ENCODE assay signal across 30 cellular contexts in genomic region chr17:17516941-17517720, GRCh38. TPM values are rescaled to one million over a fixed set of nuclear protein-coding genes. Genes with fewer than 3 reads are reported as not detected.
DNase-seq lines count a peak whose midpoint lies in the region; ATAC-seq and TF ChIP-seq lines count a peak whose summit lies in the region.
"Had no signal": no experiment of that assay in that cellular context is flagged by ENCODE, and none has a peak within 500 bp of the region (broad histone marks: within the 10 kb centered on the region; RNA-seq: fewer than 3 reads in every experiment).

No MANE protein-coding gene starts in this region.

- H3K4me1 Mint-ChIP-seq in CD14-positive monocyte, result no peaks in the 10 kb centered on the region

- no peak overlapping the region for H4K91ac ChIP-seq in neuronal stem cell (ENCODE audit: low read depth, low read length, poor library complexity)

- H3K9me3 ChIP-seq in HEK293 (ENCODE audit: control insufficient read depth, insufficient read depth, low read depth, low read length) (no peaks in the 10 kb centered on the region), endocrine pancreas (ENCODE audit: control insufficient read depth, low read length) (no peaks in the 10 kb centered on the region), neuronal stem cell (replicated peaks in 1 of 2; ENCODE audit: control insufficient read depth in 2 of 2, insufficient read depth in 1 of 2, low read depth in 1 of 2, low read length in 2 of 2) (no peaks in the 10 kb centered on the region), suprapubic skin (no peaks in the 10 kb centered on the region)
- H3K9me3 ChIP-seq: HAP-1, lower lobe of right lung, SJCRH30 had no signal

- TF ChIP-seq POLR2A in suprapubic skin (IDR thresholded peaks at IDR 0.05), result no peak

- no peaks in the 10 kb centered on the region for H3K9me3 Mint-ChIP-seq in CD14-positive monocyte
- H3K9me3 Mint-ChIP-seq: activated naive CD8-positive, alpha-beta T cell treated with anti-CD3 and anti-CD28 coated beads for 36 hours; natural killer cell treated with Interleukin-12 subunit alpha and Interleukin-12 subunit beta and Interleukin-15 and Interleukin-18, amount 100 ng/mL, for 72 hours had no signal

- H3K27ac ChIP-seq in HEK293 (ENCODE audit: extremely low read depth, low read depth, low read length) (no peak overlapping the region), neuronal stem cell (replicated peaks; ENCODE audit: low read length) (no peak overlapping the region), suprapubic skin (no peak overlapping the region)
- H3K27ac ChIP-seq: coronary artery, lower lobe of right lung, VCaP had no signal

- DNase-seq in CD14-positive monocyte (ENCODE audit: low spot score) (peak; percentile 29), neuronal stem cell (ENCODE audit: low spot score) (no peak), D341Med (ENCODE audit: low spot score) (no peak), suprapubic skin (ENCODE audit: low spot score in 2 of 2) (no peak), NCI-H526 (lab: John Stamatoyannopoulos, UW) (no peak)
- DNase-seq: activated CD4-positive, alpha-beta T cell treated with anti-CD3 and anti-CD28 coated beads for 48 hours; activated gamma-delta T cell; activated naive CD8-positive, alpha-beta T cell treated with anti-CD3 and anti-CD28 coated beads for 36 hours; activated T-cell treated with anti-CD3 and anti-CD28 coated beads, Interleukin-2, amount 50 U/mL, for 1 hour; anterior cingulate cortex; Calu3; DMS79 treated with DMSO at 0.1 percent for 48 hours; effector memory CD4-positive, alpha-beta T cell; erythroblast; GDM1; Kasumi-1; lower lobe of right lung; NCI-H446 treated with DMSO at 0.1 percent for 48 hours; SJCRH30; small intestine; stimulated activated naive CD4-positive, alpha-beta T cell; T-helper 9 cell had no signal

- H3K14ac ChIP-seq in neuronal stem cell (ENCODE audit: low read length), result peak overlapping the region; percentile 57

- H3K4me1 ChIP-seq in HEK293 (ENCODE audit: control insufficient read depth, insufficient read depth, low read length) (no peaks in the 10 kb centered on the region), endocrine pancreas (ENCODE audit: control insufficient read depth, insufficient read depth, low read length) (no peaks in the 10 kb centered on the region), neuronal stem cell (ENCODE audit: control insufficient read depth in 2 of 2, insufficient read depth in 1 of 2, low read depth in 1 of 2, low read length in 2 of 2) (peaks cover 3 to 14% of the 10 kb centered on the region in 2 donors), suprapubic skin (peaks cover 6% of the 10 kb centered on the region)
- H3K4me1 ChIP-seq: HAP-1, lower lobe of right lung had no signal

- intact Hi-C loops in CD14-positive monocyte (cut with micrococcal nuclease), result no loop called here

- peaks cover 0 to 4% of the 10 kb centered on the region in 2 donors for H3K36me3 Mint-ChIP-seq in CD14-positive monocyte
- H3K36me3 Mint-ChIP-seq: activated naive CD8-positive, alpha-beta T cell treated with anti-CD3 and anti-CD28 coated beads for 36 hours; natural killer cell treated with Interleukin-12 subunit alpha and Interleukin-12 subunit beta and Interleukin-15 and Interleukin-18, amount 100 ng/mL, for 72 hours had no signal

- H2BK120ac ChIP-seq in neuronal stem cell (ENCODE audit: low read depth, low read length), result no peak overlapping the region

- ATAC-seq in HG03460 (IDR thresholded peaks at IDR 0.05; ENCODE audit: unreplicated experiment), result no peak
- ATAC-seq: HepG2; lower lobe of right lung; natural killer cell treated with Interleukin-12 subunit alpha and Interleukin-12 subunit beta and Interleukin-15 and Interleukin-18, amount 100 ng/mL, for 72 hours had no signal

- peak overlapping the region; percentile 14 for H2AK5ac ChIP-seq in neuronal stem cell (ENCODE audit: low read depth, low read length)

- peak overlapping the region in 1 of 7 donors; percentile 66 for H3K27ac Mint-ChIP-seq in CD14-positive monocyte
- H3K27ac Mint-ChIP-seq: activated naive CD8-positive, alpha-beta T cell treated with anti-CD3 and anti-CD28 coated beads for 36 hours; natural killer cell treated with Interleukin-12 subunit alpha and Interleukin-12 subunit beta and Interleukin-15 and Interleukin-18, amount 100 ng/mL, for 72 hours had no signal

- H3K36me3 ChIP-seq in HEK293 (ENCODE audit: control insufficient read depth in 2 of 2, insufficient read depth in 1 of 2, low read length in 2 of 2) (no peaks in the 10 kb centered on the region), endocrine pancreas (ENCODE audit: control insufficient read depth, insufficient read depth, low read length) (no peaks in the 10 kb centered on the region), neuronal stem cell (replicated peaks in 1 of 2; ENCODE audit: control insufficient read depth in 2 of 2, insufficient read depth in 2 of 2, low read length in 2 of 2) (no peaks in the 10 kb centered on the region), suprapubic skin (peaks cover 13% of the 10 kb centered on the region)
- H3K36me3 ChIP-seq: HAP-1, SJCRH30 had no signal

- H3K9ac ChIP-seq in endocrine pancreas (ENCODE audit: control insufficient read depth, insufficient read depth, low read length), result peak overlapping the region; percentile 63
- no peak overlapping the region for H3K9ac ChIP-seq in neuronal stem cell (ENCODE audit: low read depth, low read length, poor library complexity)

- H3K4me2 ChIP-seq in neuronal stem cell (ENCODE audit: insufficient read depth, low read length, poor library complexity, severe bottlenecking), result no peak overlapping the region

- H2AFZ ChIP-seq in neuronal stem cell (ENCODE audit: low read length), result no peak overlapping the region

- H2BK5ac ChIP-seq in neuronal stem cell (ENCODE audit: low read length), result no peak overlapping the region

- H3K27me3 Mint-ChIP-seq in CD14-positive monocyte (ENCODE audit: low read depth in 3 of 3), result no peaks in the 10 kb centered on the region
- H3K27me3 Mint-ChIP-seq: activated naive CD8-positive, alpha-beta T cell treated with anti-CD3 and anti-CD28 coated beads for 36 hours; natural killer cell treated with Interleukin-12 subunit alpha and Interleukin-12 subunit beta and Interleukin-15 and Interleukin-18, amount 100 ng/mL, for 72 hours had no signal

- H3K4me3 Mint-ChIP-seq in CD14-positive monocyte, result no peak overlapping the region
- H3K4me3 Mint-ChIP-seq: activated naive CD8-positive, alpha-beta T cell treated with anti-CD3 and anti-CD28 coated beads for 36 hours; natural killer cell treated with Interleukin-12 subunit alpha and Interleukin-12 subunit beta and Interleukin-15 and Interleukin-18, amount 100 ng/mL, for 72 hours had no signal

- no peak overlapping the region for H4K8ac ChIP-seq in neuronal stem cell (ENCODE audit: low read depth, low read length)

- no peak overlapping the region for H2BK15ac ChIP-seq in neuronal stem cell (ENCODE audit: low read length)

- H3K23ac ChIP-seq in neuronal stem cell (ENCODE audit: low read depth, low read length, poor library complexity), result no peak overlapping the region

- TF ChIP-seq CTCF in CD14-positive monocyte (IDR thresholded peaks at IDR 0.05), result no peak
- TF ChIP-seq CTCF in HEK293 (tag by site-specific recombination; IDR thresholded peaks at IDR 0.05), result no peak
- no peak for TF ChIP-seq CTCF in suprapubic skin (IDR thresholded peaks at IDR 0.05)

- no peak overlapping the region for H3K4me3 ChIP-seq in HEK293 (ENCODE audit: low read depth, low read length)
- no peak overlapping the region for H3K4me3 ChIP-seq in endocrine pancreas (ENCODE audit: control insufficient read depth, insufficient read depth, low read length)
- H3K4me3 ChIP-seq in neuronal stem cell (ENCODE audit: low read length in 2 of 2), result no peak overlapping the region
- H3K4me3 ChIP-seq in suprapubic skin, result no peak overlapping the region
- H3K4me3 ChIP-seq: coronary artery, HAP-1, lower lobe of right lung, SJCRH30 had no signal

- H3K79me1 ChIP-seq in neuronal stem cell (ENCODE audit: low read depth, low read length), result no peaks in the 10 kb centered on the region

- no peak for TF ChIP-seq EP300 in suprapubic skin (IDR thresholded peaks at IDR 0.05)

- POLR2A ChIA-PET in HEK293 (lab: Yijun Ruan, JAX), result no interaction called here

- H2BK12ac ChIP-seq in neuronal stem cell (ENCODE audit: low read length), result no peak overlapping the region

- CTCF ChIA-PET in HEK293 (lab: Yijun Ruan, JAX), result interaction anchor here (0.6 to 2.0 kb wide), 4 partner anchors 20 to 200 kb away, joined by 3 to 12 read pairs (median 4); partner anchors contain the start of gene RASD1

- H3K27me3 ChIP-seq in endocrine pancreas (ENCODE audit: control insufficient read depth, insufficient read depth, low read length), result no peaks in the 10 kb centered on the region
- H3K27me3 ChIP-seq in neuronal stem cell (ENCODE audit: control insufficient read depth in 3 of 3, insufficient read depth in 3 of 3, low read depth in 1 of 3, low read length in 3 of 3), result no peaks in the 10 kb centered on the region
- H3K27me3 ChIP-seq in suprapubic skin, result no peaks in the 10 kb centered on the region
- H3K27me3 ChIP-seq: SJCRH30 had no signal

- no CpG with 5 or more reads among the region's 14 CpGs for WGBS in neuronal stem cell (ENCODE audit: extremely low coverage in 2 of 2, insufficient read length in 2 of 2, insufficient replicate concordance in 1 of 2), 2 donors
- 92% methylated on average over 13 of the region's 14 CpGs for WGBS in suprapubic skin

- H3K4ac ChIP-seq in neuronal stem cell (ENCODE audit: low read length), result no peak overlapping the region

- H3K18ac ChIP-seq in neuronal stem cell (ENCODE audit: low read length), result peak overlapping the region; percentile 29

TF ChIP-seq in HEK293, 187 proteins besides CTCF, POLR2A, EP300 and RAD21 (continues in another document):
- TF ChIP-seq ZNF580 (tag by site-specific recombination; IDR thresholded peaks at IDR 0.05) (no peak), ZNF654 (tag by site-specific recombination; IDR thresholded peaks at IDR 0.05; ENCODE audit: low read depth) (no peak)

RNA-seq across cellular contexts. Expression of gene RASD1, which starts 20.9 kb away (rescaled TPM):
- polyA plus RNA-seq in CD14-positive monocyte, result 1 to 10 TPM in 1 of 2 donors, under 1 TPM in 1; 0.88 to 1.3 TPM
- polyA plus RNA-seq in neuronal stem cell (2013, experiment 1 of 2), result 1.2 TPM
- polyA plus RNA-seq in neuronal stem cell (2013, experiment 2 of 2), result 0.90 TPM
- 10 to 100 TPM; 11.7 to 31.1 (median 21.5) TPM for total RNA-seq in suprapubic skin
- total RNA-seq: Calu3, SJCRH30 had no signal

RNA-seq across cellular contexts. Expression of gene MED9, which starts 40.3 kb away (rescaled TPM):
- polyA plus RNA-seq in CD14-positive monocyte, result 1 to 10 TPM; 5.6 to 6.1 TPM
- polyA plus RNA-seq in neuronal stem cell (2013, experiment 1 of 2), result 17.1 TPM
- polyA plus RNA-seq in neuronal stem cell (2013, experiment 2 of 2), result 17.1 TPM
- total RNA-seq in suprapubic skin, result 10 to 100 TPM; 14.6 to 22.6 (median 17.4) TPM
